ENCODE assay signal across 26 cellular contexts in genomic region chr7:3696113-3696512, GRCh38.
"Had no signal": no experiment of that assay in that cellular context is flagged by ENCODE, and none has a peak within 500 bp of the region (broad histone marks: within the 10 kb centered on the region; RNA-seq: fewer than 3 reads in every experiment).

No MANE protein-coding gene starts in this region.

- ATAC-seq: lower lobe of right lung; naive thymus-derived CD8-positive, alpha-beta T cell; pancreas; right cardiac atrium; stimulated activated effector memory CD8-positive, alpha-beta T cell treated with anti-CD3 and anti-CD28 coated beads, Interleukin-12 subunit alpha, Interleukin-12 subunit beta, amount 100 ng/mL, for 72 hours; upper lobe of right lung had no signal

- FAIRE-seq: kidney, small intestine had no signal

- H3K9me3 Mint-ChIP-seq: immature natural killer cell; naive thymus-derived CD8-positive, alpha-beta T cell; neural crest cell; stimulated activated effector memory CD8-positive, alpha-beta T cell treated with anti-CD3 and anti-CD28 coated beads, Interleukin-12 subunit alpha, Interleukin-12 subunit beta, amount 100 ng/mL, for 72 hours; stimulated activated naive CD8-positive, alpha-beta T cell treated with anti-CD3 and anti-CD28 coated beads, Interleukin-15, Interleukin-2, amounts not matched to agents 100 ng/mL and 50 ng/mL, for 24 hours had no signal

- H3K27me3 ChIP-seq: left lung, pancreas, sigmoid colon, spleen, suprapubic skin, tibial artery, upper lobe of right lung, uterus had no signal

- H3K27ac ChIP-seq: left lung, lower lobe of right lung, pancreas, prostate gland, sigmoid colon, spleen, suprapubic skin, thoracic aorta, tibial artery, upper lobe of right lung, uterus had no signal

- H3K4me3 ChIP-seq: left lung, lower lobe of right lung, pancreas, prostate gland, sigmoid colon, spleen, suprapubic skin, thoracic aorta, tibial artery, upper lobe of right lung, uterus had no signal

- H3K9me3 ChIP-seq: left lung, lower lobe of right lung, pancreas, prostate gland, sigmoid colon, spleen, suprapubic skin, thoracic aorta, tibial artery, upper lobe of right lung, uterus had no signal

- H3K4me1 Mint-ChIP-seq: immature natural killer cell had no signal

- H3K36me3 ChIP-seq: left lung, lower lobe of right lung, pancreas, prostate gland, sigmoid colon, spleen, suprapubic skin, thoracic aorta, tibial artery, upper lobe of right lung, uterus had no signal

- DNase-seq: immature natural killer cell; kidney; left colon; left lung; lower lobe of right lung; mammary epithelial cell; mesenchymal stem cell; naive thymus-derived CD8-positive, alpha-beta T cell; pancreas; retina; right cardiac atrium; sigmoid colon; spleen; stimulated activated CD4-positive, alpha-beta T cell treated with anti-CD3 and anti-CD28 coated beads, Interleukin-4, amount 100 ng/mL, for 24 hours; stimulated activated naive CD4-positive, alpha-beta T cell; tibial artery; upper lobe of right lung; uterus had no signal

- H3K4me3 Mint-ChIP-seq: immature natural killer cell; naive thymus-derived CD8-positive, alpha-beta T cell; nephron; neural crest cell; stimulated activated effector memory CD8-positive, alpha-beta T cell treated with anti-CD3 and anti-CD28 coated beads, Interleukin-12 subunit alpha, Interleukin-12 subunit beta, amount 100 ng/mL, for 72 hours; stimulated activated naive CD8-positive, alpha-beta T cell treated with anti-CD3 and anti-CD28 coated beads, Interleukin-15, Interleukin-2, amounts not matched to agents 100 ng/mL and 50 ng/mL, for 24 hours had no signal

- H3K27ac Mint-ChIP-seq: immature natural killer cell; nephron; stimulated activated effector memory CD8-positive, alpha-beta T cell treated with anti-CD3 and anti-CD28 coated beads, Interleukin-12 subunit alpha, Interleukin-12 subunit beta, amount 100 ng/mL, for 72 hours; stimulated activated naive CD8-positive, alpha-beta T cell treated with anti-CD3 and anti-CD28 coated beads, Interleukin-15, Interleukin-2, amounts not matched to agents 100 ng/mL and 50 ng/mL, for 24 hours had no signal

- H3K36me3 Mint-ChIP-seq: immature natural killer cell; naive thymus-derived CD8-positive, alpha-beta T cell; stimulated activated effector memory CD8-positive, alpha-beta T cell treated with anti-CD3 and anti-CD28 coated beads, Interleukin-12 subunit alpha, Interleukin-12 subunit beta, amount 100 ng/mL, for 72 hours had no signal
